15 cellular contexts compared by ENCODE assay signal in genomic region chr20:63305933-63306672, GRCh38. TPM values are rescaled to one million over a fixed set of nuclear protein-coding genes. Genes with fewer than 3 reads are reported as not detected.
"Had no signal": no experiment of that assay in that cellular context is flagged by ENCODE, and none has a peak within 500 bp of the region (broad histone marks: within the 10 kb centered on the region; RNA-seq: fewer than 3 reads in every experiment).

No MANE protein-coding gene starts in this region.

RNA-seq across cellular contexts. Expression of gene COL20A1, which starts 13.1 kb away (rescaled TPM):
- total RNA-seq: activated CD4-positive, alpha-beta memory T cell treated with anti-CD3 and anti-CD28 coated beads, Interleukin-2, amount 10 ng/mL, durations not matched to agents 7 days and 5 days; activated CD4-positive, alpha-beta T cell treated with anti-CD3 and anti-CD28 coated beads, Interleukin-2, amount 10 ng/mL, durations not matched to agents 7 days and 5 days; activated CD8-positive, alpha-beta memory T cell treated with anti-CD3 and anti-CD28 coated beads, Interleukin-2, amount 10 ng/mL, durations not matched to agents 7 days and 5 days; activated CD8-positive, alpha-beta T cell treated with anti-CD3 and anti-CD28 coated beads, Interleukin-2, amount 10 ng/mL, durations not matched to agents 7 days and 5 days; activated T-helper 2 cell treated with anti-CD3 and anti-CD28 coated beads, Interferon-gamma antibody, Interleukin-2, Interleukin-4, amounts not matched to agents 10 μg/mL and 5 μg/mL and 100 μg/mL, durations not matched to agents 14 hours and 24 hours and 36 hours; ascending aorta; bronchial epithelial cell; cardiac muscle cell; chondrocyte; T-helper 2 cell treated with Interferon-gamma antibody and Interleukin-4, amounts not matched to agents 100 ng/mL and 5 ng/mL, for 36 hours had no signal
- polyA plus RNA-seq: adipose tissue had no signal

RNA-seq across cellular contexts. Expression of gene NKAIN4, which starts 51.8 kb away (rescaled TPM):
- total RNA-seq: activated CD4-positive, alpha-beta memory T cell treated with anti-CD3 and anti-CD28 coated beads, Interleukin-2, amount 10 ng/mL, durations not matched to agents 7 days and 5 days; activated CD4-positive, alpha-beta T cell treated with anti-CD3 and anti-CD28 coated beads for 36 hours; activated CD4-positive, alpha-beta T cell treated with anti-CD3 and anti-CD28 coated beads, Interleukin-2, amount 10 ng/mL, durations not matched to agents 7 days and 5 days; activated CD8-positive, alpha-beta memory T cell treated with anti-CD3 and anti-CD28 coated beads, Interleukin-2, amount 10 ng/mL, durations not matched to agents 7 days and 5 days; activated CD8-positive, alpha-beta T cell treated with anti-CD3 and anti-CD28 coated beads, Interleukin-2, amount 10 ng/mL, durations not matched to agents 7 days and 5 days; activated naive CD8-positive, alpha-beta T cell treated with anti-CD3 and anti-CD28 coated beads, Interleukin-2, amount 10 ng/mL, durations not matched to agents 7 days and 5 days; activated T-helper 2 cell treated with anti-CD3 and anti-CD28 coated beads, Interferon-gamma antibody, Interleukin-2, Interleukin-4, amounts not matched to agents 10 μg/mL and 5 μg/mL and 100 μg/mL, durations not matched to agents 14 hours and 24 hours and 36 hours; ascending aorta; cardiac muscle cell; T-helper 1 cell treated with Interleukin-12 subunit alpha and Interleukin-12 subunit beta and Interleukin-4 antibody, amounts not matched to agents 30 ng/mL and 1 ng/mL, for 36 hours; T-helper 17 cell; T-helper 2 cell treated with Interferon-gamma antibody and Interleukin-4, amounts not matched to agents 100 ng/mL and 5 ng/mL, for 36 hours had no signal
- polyA plus RNA-seq: cardiac muscle cell had no signal

RNA-seq across cellular contexts. Expression of gene CHRNA4, which starts 55.0 kb away (rescaled TPM):
- total RNA-seq: activated CD4-positive, alpha-beta memory T cell treated with anti-CD3 and anti-CD28 coated beads, Interleukin-2, amount 10 ng/mL, durations not matched to agents 7 days and 5 days; activated CD4-positive, alpha-beta T cell treated with anti-CD3 and anti-CD28 coated beads for 36 hours; activated CD4-positive, alpha-beta T cell treated with anti-CD3 and anti-CD28 coated beads, Interleukin-2, amount 10 ng/mL, durations not matched to agents 7 days and 5 days; activated CD8-positive, alpha-beta memory T cell treated with anti-CD3 and anti-CD28 coated beads, Interleukin-2, amount 10 ng/mL, durations not matched to agents 7 days and 5 days; activated CD8-positive, alpha-beta T cell treated with anti-CD3 and anti-CD28 coated beads, Interleukin-2, amount 10 ng/mL, durations not matched to agents 7 days and 5 days; activated naive CD8-positive, alpha-beta T cell treated with anti-CD3 and anti-CD28 coated beads, Interleukin-2, amount 10 ng/mL, durations not matched to agents 7 days and 5 days; activated T-helper 2 cell treated with anti-CD3 and anti-CD28 coated beads, Interferon-gamma antibody, Interleukin-2, Interleukin-4, amounts not matched to agents 10 μg/mL and 5 μg/mL and 100 μg/mL, durations not matched to agents 14 hours and 24 hours and 36 hours; ascending aorta; bronchial epithelial cell; chondrocyte; T-helper 1 cell treated with Interleukin-12 subunit alpha and Interleukin-12 subunit beta and Interleukin-4 antibody, amounts not matched to agents 30 ng/mL and 1 ng/mL, for 36 hours; T-helper 17 cell; T-helper 2 cell treated with Interferon-gamma antibody and Interleukin-4, amounts not matched to agents 100 ng/mL and 5 ng/mL, for 36 hours had no signal
- polyA plus RNA-seq: adipose tissue, cardiac muscle cell had no signal
